23 cellular contexts compared by ENCODE assay signal in genomic region chr5:73960023-73960422, GRCh38.
DNase-seq lines count a peak whose midpoint lies in the region; ATAC-seq and TF ChIP-seq lines count a peak whose summit lies in the region.
"Had no signal": no experiment of that assay in that cellular context is flagged by ENCODE, and none has a peak within 500 bp of the region (broad histone marks: within the 10 kb centered on the region; RNA-seq: fewer than 3 reads in every experiment).

No MANE protein-coding gene starts in this region.

- DNase-seq in germinal center (ENCODE audit: low spot score), result peak; percentile 8
- no peak for DNase-seq in T-helper 17 cell
- DNase-seq in NCI-H345 (lab: John Stamatoyannopoulos, UW), result no peak
- no peak for DNase-seq in activated CD4-positive, alpha-beta memory T cell treated with anti-CD3 and anti-CD28 coated beads, Interleukin-2, amount 10 ng/mL, durations not matched to agents 7 days and 5 days
- DNase-seq: activated CD4-positive, alpha-beta T cell treated with anti-CD3 and anti-CD28 coated beads, Interleukin-2, amount 50 U/mL, for 4 hours; activated naive CD4-positive, alpha-beta T cell treated with anti-CD3 and anti-CD28 coated beads for 36 hours; activated T-cell treated with anti-CD3 and anti-CD28 coated beads, Interleukin-2, amount 50 U/mL, for 24 hours; AML-193; COR-L47; effector CD4-positive, alpha-beta T cell; EL; glutamatergic neuron; mucosa of descending colon; NCI-H1092; NCI-H2107; NCI-H82; small intestine; stimulated activated CD4-positive, alpha-beta T cell treated with anti-CD3 and anti-CD28 coated beads, Interleukin-4, amount 100 ng/mL, for 1 hour had no signal

- H3K9me3 Mint-ChIP-seq in activated CD4-positive, alpha-beta memory T cell treated with anti-CD3 and anti-CD28 coated beads, Interleukin-2, amount 10 ng/mL, durations not matched to agents 7 days and 5 days, result no peaks in the 10 kb centered on the region
- H3K9me3 Mint-ChIP-seq: activated naive CD4-positive, alpha-beta T cell treated with anti-CD3 and anti-CD28 coated beads for 36 hours; activated T-cell treated with anti-CD3 and anti-CD28 coated beads, Interleukin-2, amount 50 U/mL, for 24 hours had no signal

- no peaks in the 10 kb centered on the region for H3K36me3 ChIP-seq in Loucy (ENCODE audit: insufficient read depth, low read length)
- H3K36me3 ChIP-seq: ascending aorta had no signal

- H3K9ac ChIP-seq in Loucy (ENCODE audit: low read depth, low read length, poor library complexity, severe bottlenecking), result no peak overlapping the region

- no peaks in the 10 kb centered on the region for H3K9me2 ChIP-seq in Loucy (replicated peaks; ENCODE audit: low read depth, low read length)

- no peak overlapping the region for H2AFZ ChIP-seq in Loucy (ENCODE audit: low read length)

- peak; percentile 72 for ATAC-seq in GM18502 (IDR thresholded peaks at IDR 0.05; ENCODE audit: poor library complexity, unreplicated experiment)
- ATAC-seq in GM19455 (IDR thresholded peaks at IDR 0.05; ENCODE audit: unreplicated experiment), result peak; percentile 63
- no peak for ATAC-seq in T-helper 17 cell
- ATAC-seq: left lobe of liver, mucosa of descending colon had no signal

- no peaks in the 10 kb centered on the region for H3K36me3 Mint-ChIP-seq in T-helper 17 cell (ENCODE audit: low read depth)
- no peaks in the 10 kb centered on the region for H3K36me3 Mint-ChIP-seq in activated CD4-positive, alpha-beta memory T cell treated with anti-CD3 and anti-CD28 coated beads, Interleukin-2, amount 10 ng/mL, durations not matched to agents 7 days and 5 days (ENCODE audit: low read depth)

- no peak overlapping the region for H3K4me3 Mint-ChIP-seq in T-helper 17 cell
- H3K4me3 Mint-ChIP-seq in activated CD4-positive, alpha-beta memory T cell treated with anti-CD3 and anti-CD28 coated beads, Interleukin-2, amount 10 ng/mL, durations not matched to agents 7 days and 5 days, result no peak overlapping the region
- H3K4me3 Mint-ChIP-seq: activated naive CD4-positive, alpha-beta T cell treated with anti-CD3 and anti-CD28 coated beads for 36 hours; activated T-cell treated with anti-CD3 and anti-CD28 coated beads, Interleukin-2, amount 50 U/mL, for 24 hours had no signal

- H3K4me1 Mint-ChIP-seq in T-helper 17 cell, result no peaks in the 10 kb centered on the region
- no peaks in the 10 kb centered on the region for H3K4me1 Mint-ChIP-seq in activated CD4-positive, alpha-beta memory T cell treated with anti-CD3 and anti-CD28 coated beads, Interleukin-2, amount 10 ng/mL, durations not matched to agents 7 days and 5 days

- TF ChIP-seq CTCF in Loucy (conservative IDR thresholded peaks at IDR 0.05; ENCODE audit: low read length), result no peak

- H4K20me1 ChIP-seq in Loucy (ENCODE audit: insufficient read depth, low read length, poor library complexity, severe bottlenecking), result no peaks in the 10 kb centered on the region

- no peaks in the 10 kb centered on the region for H3K79me2 ChIP-seq in Loucy (ENCODE audit: insufficient read depth, low read length)

- H3K4me2 ChIP-seq in Loucy (ENCODE audit: low read depth, low read length, poor library complexity, severe bottlenecking), result peak overlapping the region; percentile 17

- H3K9me3 ChIP-seq in Loucy (ENCODE audit: insufficient read depth, low read depth, low read length), result no peaks in the 10 kb centered on the region
- no peaks in the 10 kb centered on the region for H3K9me3 ChIP-seq in T-helper 17 cell (ENCODE audit: control insufficient read depth, low read length, poor library complexity, severe bottlenecking)
- H3K9me3 ChIP-seq: ascending aorta, mucosa of descending colon had no signal

- H3K4me3 ChIP-seq in Loucy (ENCODE audit: low read length, poor library complexity, severe bottlenecking), result no peak overlapping the region
- H3K4me3 ChIP-seq: ascending aorta, mucosa of descending colon had no signal

- POLR2A ChIA-PET in activated CD4-positive, alpha-beta memory T cell treated with anti-CD3 and anti-CD28 coated beads, Interleukin-2, amount 10 ng/mL, durations not matched to agents 7 days and 5 days (lab: Charles Lee), result no interaction called here

- H3K27ac Mint-ChIP-seq in T-helper 17 cell, result no peak overlapping the region
- no peak overlapping the region for H3K27ac Mint-ChIP-seq in activated CD4-positive, alpha-beta memory T cell treated with anti-CD3 and anti-CD28 coated beads, Interleukin-2, amount 10 ng/mL, durations not matched to agents 7 days and 5 days
- H3K27ac Mint-ChIP-seq: activated naive CD4-positive, alpha-beta T cell treated with anti-CD3 and anti-CD28 coated beads for 36 hours; activated T-cell treated with anti-CD3 and anti-CD28 coated beads, Interleukin-2, amount 50 U/mL, for 24 hours had no signal

- H3K27me3 ChIP-seq in Loucy (ENCODE audit: insufficient read depth, low read length, poor library complexity, severe bottlenecking), result no peaks in the 10 kb centered on the region
- H3K27me3 ChIP-seq: ascending aorta had no signal

- peaks cover 16% of the 10 kb centered on the region for H3K4me1 ChIP-seq in Loucy (ENCODE audit: insufficient read depth, low read length, poor library complexity, severe bottlenecking)
- H3K4me1 ChIP-seq: ascending aorta had no signal

- H3F3A ChIP-seq in Loucy (ENCODE audit: low read depth), result no peaks in the 10 kb centered on the region

- H3K27me3 Mint-ChIP-seq in T-helper 17 cell, result peaks cover 37% of the 10 kb centered on the region
- H3K27me3 Mint-ChIP-seq in activated CD4-positive, alpha-beta memory T cell treated with anti-CD3 and anti-CD28 coated beads, Interleukin-2, amount 10 ng/mL, durations not matched to agents 7 days and 5 days, result peaks cover 5% of the 10 kb centered on the region

- CTCF ChIA-PET in activated CD4-positive, alpha-beta memory T cell treated with anti-CD3 and anti-CD28 coated beads, Interleukin-2, amount 10 ng/mL, durations not matched to agents 7 days and 5 days (lab: Charles Lee), result no interaction called here
